8 cellular contexts compared by ENCODE assay signal in genomic region chr6:163915131-163915530, GRCh38.
"Had no signal": no experiment of that assay in that cellular context is flagged by ENCODE, and none has a peak within 500 bp of the region (broad histone marks: within the 10 kb centered on the region; RNA-seq: fewer than 3 reads in every experiment).

No MANE protein-coding gene starts in this region.

- DNase-seq: GDM1, GF-D8 had no signal

- H3K4me3 ChIP-seq: GM12878 had no signal

- FAIRE-seq: G401.6, GM12878, GM12891, GM12892, GM18507, GM19239 had no signal

- ATAC-seq: GM12878 had no signal
